Comparison of ENCODE assay signal across 21 cellular contexts in genomic region chr3:123370819-123371218, GRCh38.
DNase-seq lines count a peak whose midpoint lies in the region; ATAC-seq and TF ChIP-seq lines count a peak whose summit lies in the region.
"Had no signal": no experiment of that assay in that cellular context is flagged by ENCODE, and none has a peak within 500 bp of the region (broad histone marks: within the 10 kb centered on the region; RNA-seq: fewer than 3 reads in every experiment).

No MANE protein-coding gene starts in this region.

- POLR2A ChIA-PET in T-cell (lab: Charles Lee), result no interaction called here

- H3K27ac Mint-ChIP-seq in effector memory CD8-positive, alpha-beta T cell, result no peak overlapping the region
- H3K27ac Mint-ChIP-seq in T-cell, result no peak overlapping the region
- H3K27ac Mint-ChIP-seq: CD4-positive, CD25-positive, alpha-beta regulatory T cell had no signal

- peaks cover 5 to 63% of the 10 kb centered on the region in 2 donors for H3K27me3 Mint-ChIP-seq in effector memory CD8-positive, alpha-beta T cell
- peaks cover 1 to 6% of the 10 kb centered on the region in 2 donors for H3K27me3 Mint-ChIP-seq in T-cell
- H3K27me3 Mint-ChIP-seq: CD4-positive, CD25-positive, alpha-beta regulatory T cell had no signal

- TF ChIP-seq CTCF in left ventricle myocardium inferior (IDR thresholded peaks at IDR 0.05; ENCODE audit: borderline replicate concordance), result no peak

- H3K27me3 ChIP-seq in left ventricle myocardium inferior (ENCODE audit: low read depth) (no peaks in the 10 kb centered on the region), neuronal stem cell (ENCODE audit: control insufficient read depth in 3 of 3, insufficient read depth in 3 of 3, low read depth in 1 of 3, low read length in 3 of 3) (peaks cover 0 to 7% (median 0%) of the 10 kb centered on the region in 3 experiments), stomach smooth muscle (ENCODE audit: control insufficient read depth in 1 of 2, insufficient read depth in 2 of 2, low read length in 2 of 2) (no peaks in the 10 kb centered on the region)
- H3K27me3 ChIP-seq: BLaER1 had no signal

- H3K9me3 ChIP-seq in left ventricle myocardium inferior (replicated peaks) (peaks cover 6% of the 10 kb centered on the region), neuronal stem cell (replicated peaks in 1 of 2; ENCODE audit: control insufficient read depth in 2 of 2, insufficient read depth in 1 of 2, low read depth in 1 of 2, low read length in 2 of 2) (peaks cover 0 to 3% of the 10 kb centered on the region in 2 donors), stomach smooth muscle (ENCODE audit: control insufficient read depth in 2 of 2, low read length in 2 of 2) (no peaks in the 10 kb centered on the region)

- no peaks in the 10 kb centered on the region for H3K9me3 Mint-ChIP-seq in effector memory CD8-positive, alpha-beta T cell
- H3K9me3 Mint-ChIP-seq in T-cell, result peaks cover 0 to 6% (median 0%) of the 10 kb centered on the region in 3 donors

- H3K4me2 ChIP-seq in neuronal stem cell (ENCODE audit: insufficient read depth, low read length, poor library complexity, severe bottlenecking), result no peak overlapping the region
- H3K4me2 ChIP-seq: BLaER1, PC-9 had no signal

- H3K18ac ChIP-seq in neuronal stem cell (ENCODE audit: low read length), result no peak overlapping the region

- H3K4me1 ChIP-seq in left ventricle myocardium inferior, result peaks cover 98% of the 10 kb centered on the region
- peaks cover 0 to 1% of the 10 kb centered on the region in 2 donors for H3K4me1 ChIP-seq in neuronal stem cell (ENCODE audit: control insufficient read depth in 2 of 2, insufficient read depth in 1 of 2, low read depth in 1 of 2, low read length in 2 of 2)
- peaks cover 81% of the 10 kb centered on the region for H3K4me1 ChIP-seq in stomach smooth muscle (ENCODE audit: control insufficient read depth, insufficient read depth, low read length)
- H3K4me1 ChIP-seq: BLaER1 had no signal

- no peaks in the 10 kb centered on the region for H3K79me1 ChIP-seq in neuronal stem cell (ENCODE audit: low read depth, low read length)

- H3K36me3 ChIP-seq in left ventricle myocardium inferior, result no peaks in the 10 kb centered on the region
- H3K36me3 ChIP-seq in neuronal stem cell (replicated peaks in 1 of 2; ENCODE audit: control insufficient read depth in 2 of 2, insufficient read depth in 2 of 2, low read length in 2 of 2), result no peaks in the 10 kb centered on the region
- no peaks in the 10 kb centered on the region for H3K36me3 ChIP-seq in stomach smooth muscle (ENCODE audit: control insufficient read depth in 2 of 2, insufficient read depth in 2 of 2, low read length in 2 of 2)
- H3K36me3 ChIP-seq: BLaER1 had no signal

- H3K9ac ChIP-seq in neuronal stem cell (ENCODE audit: low read depth, low read length, poor library complexity), result no peak overlapping the region
- H3K9ac ChIP-seq in stomach smooth muscle (ENCODE audit: low read length in 2 of 2), result no peak overlapping the region
- H3K9ac ChIP-seq: BLaER1 had no signal

- H3K4me3 ChIP-seq in left ventricle myocardium inferior (no peak overlapping the region), neuronal stem cell (ENCODE audit: low read length in 2 of 2) (no peak overlapping the region), stomach smooth muscle (ENCODE audit: low read length in 2 of 2) (no peak overlapping the region)
- H3K4me3 ChIP-seq: BLaER1, PC-9, SK-N-MC had no signal

- CTCF ChIA-PET in T-cell (lab: Charles Lee), result interaction anchor here in 1 of 2 donors (0.7 kb wide), 1 partner anchor 44 kb away, joined by 3 read pairs; no protein-coding TSS in a partner anchor

- no peaks in the 10 kb centered on the region for H3K4me1 Mint-ChIP-seq in effector memory CD8-positive, alpha-beta T cell (ENCODE audit: low read depth in 2 of 2)
- H3K4me1 Mint-ChIP-seq in T-cell, result no peaks in the 10 kb centered on the region
- H3K4me1 Mint-ChIP-seq: CD4-positive, CD25-positive, alpha-beta regulatory T cell had no signal

- H3K23ac ChIP-seq in neuronal stem cell (ENCODE audit: low read depth, low read length, poor library complexity), result no peak overlapping the region

- H2BK12ac ChIP-seq in neuronal stem cell (ENCODE audit: low read length), result no peak overlapping the region

- no peak overlapping the region for H4K91ac ChIP-seq in neuronal stem cell (ENCODE audit: low read depth, low read length, poor library complexity)

- peak overlapping the region; percentile 31 for H2AFZ ChIP-seq in neuronal stem cell (ENCODE audit: low read length)
- H2AFZ ChIP-seq: PC-9 had no signal

- H4K8ac ChIP-seq in neuronal stem cell (ENCODE audit: low read depth, low read length), result no peak overlapping the region

- H3K14ac ChIP-seq in neuronal stem cell (ENCODE audit: low read length), result no peak overlapping the region

- no peak overlapping the region for H2BK120ac ChIP-seq in neuronal stem cell (ENCODE audit: low read depth, low read length)

- H3K36me3 Mint-ChIP-seq in effector memory CD8-positive, alpha-beta T cell (ENCODE audit: insufficient read depth), result no peaks in the 10 kb centered on the region
- H3K36me3 Mint-ChIP-seq in T-cell, result no peaks in the 10 kb centered on the region
- H3K36me3 Mint-ChIP-seq: CD4-positive, CD25-positive, alpha-beta regulatory T cell had no signal

- ATAC-seq in Right ventricle myocardium superior (ENCODE audit: poor library complexity) (no peak), T-cell (replicated peaks in 1 of 4) (no peak)
- ATAC-seq in effector memory CD8-positive, alpha-beta T cell (replicated peaks), result no peak
- ATAC-seq: HCT116, HepG2 had no signal

- WGBS in neuronal stem cell (ENCODE audit: extremely low coverage in 2 of 2, insufficient read length in 2 of 2, insufficient replicate concordance in 1 of 2), 2 donors, result no CpG with 5 or more reads among the region's 7 CpGs

- intact Hi-C loops in left ventricle myocardium inferior (cut with micrococcal nuclease) (no loop called here), Right ventricle myocardium superior (cut with DNase I) (no loop called here)

- no peak overlapping the region for H2AK5ac ChIP-seq in neuronal stem cell (ENCODE audit: low read depth, low read length)

- DNase-seq in left ventricle myocardium inferior (no peak), Right ventricle myocardium superior (no peak), neuronal stem cell (ENCODE audit: low spot score) (no peak), T-cell (no peak), NCI-H1436 treated with DMSO at 0.1 percent for 48 hours (lab: John Stamatoyannopoulos, UW) (no peak)
- DNase-seq in effector memory CD8-positive, alpha-beta T cell, result no peak
- DNase-seq: CD4-positive, CD25-positive, alpha-beta regulatory T cell; DMS53; Karpas-422; NCI-H1092; NCI-H1436; NCI-H187 treated with DMSO at 0.1 percent for 48 hours; NCI-H2107; NCI-H526 treated with DMSO at 0.1 percent for 48 hours; PC-9; SHP77 treated with DMSO at 0.1 percent for 48 hours had no signal

- H3K4me3 Mint-ChIP-seq in effector memory CD8-positive, alpha-beta T cell, result no peak overlapping the region
- no peak overlapping the region for H3K4me3 Mint-ChIP-seq in T-cell
- H3K4me3 Mint-ChIP-seq: CD4-positive, CD25-positive, alpha-beta regulatory T cell had no signal

- no peak overlapping the region for H2BK15ac ChIP-seq in neuronal stem cell (ENCODE audit: low read length)

- no peak overlapping the region for H2BK5ac ChIP-seq in neuronal stem cell (ENCODE audit: low read length)

- H3K27ac ChIP-seq in left ventricle myocardium inferior (replicated peaks) (peak overlapping the region; percentile 89), neuronal stem cell (replicated peaks; ENCODE audit: low read length) (no peak overlapping the region), stomach smooth muscle (ENCODE audit: low read length) (peak overlapping the region; percentile 87)
- H3K27ac ChIP-seq: BLaER1, PC-9, SK-N-MC had no signal

- no peak overlapping the region for H3K4ac ChIP-seq in neuronal stem cell (ENCODE audit: low read length)
